ENCODE assay signal across 25 cellular contexts in the genomic region with DNA sequence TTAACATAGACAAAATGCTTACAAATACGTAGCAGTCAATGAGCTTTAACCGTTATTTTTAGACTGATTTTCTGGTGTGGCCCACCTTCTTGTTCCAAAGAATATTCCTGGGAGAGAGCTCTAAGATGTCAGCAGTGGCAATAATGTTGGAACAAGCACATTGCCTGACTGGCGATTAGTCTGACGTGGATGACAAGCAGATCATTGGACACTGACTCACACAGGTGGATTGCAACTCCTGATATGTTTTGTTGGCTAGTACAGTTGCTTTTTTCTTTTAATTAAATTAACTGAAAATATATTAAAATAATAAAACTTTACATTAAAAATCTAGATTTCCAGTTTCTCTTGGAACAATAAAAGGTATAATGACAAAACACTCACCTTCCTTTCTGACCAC.
"Had no signal": no experiment of that assay in that cellular context is flagged by ENCODE, and none has a peak within 500 bp of the region (broad histone marks: within the 10 kb centered on the region; RNA-seq: fewer than 3 reads in every experiment).

No MANE protein-coding gene starts in this region.

- DNase-seq: activated B cell treated with CpG ODN at 0.5 μM for 24 hours; activated CD4-positive, alpha-beta memory T cell treated with anti-CD3 and anti-CD28 coated beads for 36 hours; activated CD4-positive, alpha-beta T cell treated with anti-CD3 and anti-CD28 coated beads, Interleukin-2, amount 10 ng/mL, durations not matched to agents 7 days and 5 days; activated CD8-positive, alpha-beta memory T cell treated with anti-CD3 and anti-CD28 coated beads for 24 hours; activated effector memory CD4-positive, alpha-beta T cell treated with anti-CD3 and anti-CD28 coated beads, Interleukin-2, amount 50 U/mL, for 16 hours; activated naive CD4-positive, alpha-beta T cell treated with Interleukin-2 at 50 U/mL for 16 hours; activated T-cell treated with anti-CD3 and anti-CD28 coated beads, Interleukin-2, amount 50 U/mL, for 4 hours; amygdala; KG1; NCI-H1092; NCI-H1930; NCI-H345; NCI-H510A; NCI-H526 treated with DMSO at 0.1 percent for 48 hours; NK-92 treated with Interleukin-12 subunit alpha and Interleukin-12 subunit beta, amount 100 ng/mL, for 24 hours; OCI-M1; Peyer's patch; SIG-M5; T-helper 17 cell; T-helper 9 cell had no signal

- FAIRE-seq: astrocyte, TTC549 had no signal

- H3K4me3 Mint-ChIP-seq: activated B cell treated with CpG ODN at 0.5 μM for 24 hours; activated CD4-positive, alpha-beta memory T cell treated with anti-CD3 and anti-CD28 coated beads for 36 hours; activated CD4-positive, alpha-beta T cell treated with anti-CD3 and anti-CD28 coated beads, Interleukin-2, amount 10 ng/mL, durations not matched to agents 7 days and 5 days; activated naive CD8-positive, alpha-beta T cell; activated T-cell treated with anti-CD3 and anti-CD28 coated beads, Interleukin-2, amount 50 U/mL, for 4 hours; brain; IgD-negative memory B cell; T-helper 17 cell had no signal

- H3K36me3 Mint-ChIP-seq: activated CD4-positive, alpha-beta memory T cell treated with anti-CD3 and anti-CD28 coated beads for 36 hours; activated naive CD8-positive, alpha-beta T cell; brain; IgD-negative memory B cell had no signal

- H3K9me3 ChIP-seq: Peyer's patch had no signal

- H3K27ac ChIP-seq: Peyer's patch had no signal

- H3K4me3 ChIP-seq: Peyer's patch had no signal

- H3K27me3 ChIP-seq: Peyer's patch had no signal

- H3K27ac Mint-ChIP-seq: activated B cell treated with CpG ODN at 0.5 μM for 24 hours; activated CD4-positive, alpha-beta memory T cell treated with anti-CD3 and anti-CD28 coated beads for 36 hours; activated CD4-positive, alpha-beta T cell treated with anti-CD3 and anti-CD28 coated beads, Interleukin-2, amount 10 ng/mL, durations not matched to agents 7 days and 5 days; activated naive CD8-positive, alpha-beta T cell; IgD-negative memory B cell; T-helper 17 cell had no signal

- H3K9me3 Mint-ChIP-seq: activated B cell treated with CpG ODN at 0.5 μM for 24 hours; activated CD4-positive, alpha-beta memory T cell treated with anti-CD3 and anti-CD28 coated beads for 36 hours; activated CD4-positive, alpha-beta T cell treated with anti-CD3 and anti-CD28 coated beads, Interleukin-2, amount 10 ng/mL, durations not matched to agents 7 days and 5 days; activated T-cell treated with anti-CD3 and anti-CD28 coated beads, Interleukin-2, amount 50 U/mL, for 4 hours; brain; IgD-negative memory B cell had no signal

- ATAC-seq: activated T-cell treated with anti-CD3 and anti-CD28 coated beads, Interleukin-2, amount 50 U/mL, for 4 hours; T-helper 17 cell had no signal

- H3K4me1 ChIP-seq: Peyer's patch had no signal

- H3K36me3 ChIP-seq: Peyer's patch had no signal

- H3K27me3 Mint-ChIP-seq: activated CD4-positive, alpha-beta T cell treated with anti-CD3 and anti-CD28 coated beads, Interleukin-2, amount 10 ng/mL, durations not matched to agents 7 days and 5 days; activated naive CD8-positive, alpha-beta T cell; brain had no signal

- H3K4me1 Mint-ChIP-seq: activated B cell treated with CpG ODN at 0.5 μM for 24 hours; activated CD4-positive, alpha-beta T cell treated with anti-CD3 and anti-CD28 coated beads, Interleukin-2, amount 10 ng/mL, durations not matched to agents 7 days and 5 days; IgD-negative memory B cell; T-helper 17 cell had no signal
